In genomic region chr11:35192347-35192746, GRCh38 we compare ENCODE assay signal across 10 cellular contexts. TPM values are rescaled to one million over a fixed set of nuclear protein-coding genes. Genes with fewer than 3 reads are reported as not detected.
A peak's percentile ranks its signal among the peaks of the same experiment; 100 is the strongest.
DNase-seq lines count a peak whose midpoint lies in the region; ATAC-seq and TF ChIP-seq lines count a peak whose summit lies in the region.
"Had no signal": no experiment of that assay in that cellular context is flagged by ENCODE, and none has a peak within 500 bp of the region (broad histone marks: within the 10 kb centered on the region; RNA-seq: fewer than 3 reads in every experiment).

No MANE protein-coding gene starts in this region.

- H3K4me3 ChIP-seq in PC-9: no peak overlapping the region
- H3K4me3 ChIP-seq in lower lobe of right lung: no peak overlapping the region
- H3K4me3 ChIP-seq in testis: no peak overlapping the region

- no peak overlapping the region for H3K27ac Mint-ChIP-seq in activated naive CD4-positive, alpha-beta T cell treated with anti-CD3 and anti-CD28 coated beads, Interleukin-2, amount 10 ng/mL, durations not matched to agents 7 days and 5 days

- H3K27me3 ChIP-seq in PC-9 (ENCODE audit: insufficient read depth, low read depth): no peaks in the 10 kb centered on the region
- no peaks in the 10 kb centered on the region for H3K27me3 ChIP-seq in lower lobe of right lung (ENCODE audit: low read depth)
- no peaks in the 10 kb centered on the region for H3K27me3 ChIP-seq in testis

- peaks cover 13% of the 10 kb centered on the region; the same call in 1 of the 2 replicates for H4K20me1 ChIP-seq in PC-9 (ENCODE audit: insufficient read depth)

- CTCF ChIA-PET in PC-9 (lab: Charles Lee): no interaction called here
- CTCF ChIA-PET in activated naive CD4-positive, alpha-beta T cell treated with anti-CD3 and anti-CD28 coated beads, Interleukin-2, amount 10 ng/mL, durations not matched to agents 7 days and 5 days (lab: Charles Lee): no interaction called here

- ATAC-seq in lower lobe of right lung (peak; percentile 92 to 93), GM19395 (IDR thresholded peaks at IDR 0.05; ENCODE audit: unreplicated experiment) (no peak)

- TF ChIP-seq CTCF in PC-9 (conservative IDR thresholded peaks at IDR 0.05): no peak
- no peak for TF ChIP-seq CTCF in lower lobe of right lung (IDR thresholded peaks at IDR 0.05)
- no peak for TF ChIP-seq CTCF in testis (IDR thresholded peaks at IDR 0.05)

- H3K4me2 ChIP-seq in PC-9: no peak overlapping the region

- no peaks in the 10 kb centered on the region for H3K9me3 Mint-ChIP-seq in activated naive CD4-positive, alpha-beta T cell treated with anti-CD3 and anti-CD28 coated beads, Interleukin-2, amount 10 ng/mL, durations not matched to agents 7 days and 5 days
- H3K9me3 Mint-ChIP-seq: IgD-negative memory B cell had no signal

- no TSS peak for BruUV-seq in PC-9 (replicated peaks; lab: Mats Ljungman, UMichigan)

- intact Hi-C loops in PC-9 (cut with micrococcal nuclease; ENCODE audit: unreplicated experiment): no loop called here
- intact Hi-C loops in lower lobe of right lung (cut with DNase I): no loop called here
- intact Hi-C loops in testis (cut with DNase I; ENCODE audit: low total_unique reads): no loop called here

- WGBS in testis, 2 donors: 46 to 57% methylated on average over 3 of the region's 3 CpGs

- TF ChIP-seq POLR2A in testis (IDR thresholded peaks at IDR 0.05): no peak

- peaks cover 98% of the 10 kb centered on the region for H3F3A ChIP-seq in PC-9 (ENCODE audit: insufficient read depth, low read depth)

- H3K27ac ChIP-seq in PC-9 (peak overlapping the region; percentile 6; the same call in 1 of the 2 replicates), lower lobe of right lung (peak overlapping the region; percentile 38), testis (no peak overlapping the region)

- H3K4me3 Mint-ChIP-seq in activated naive CD4-positive, alpha-beta T cell treated with anti-CD3 and anti-CD28 coated beads, Interleukin-2, amount 10 ng/mL, durations not matched to agents 7 days and 5 days: no peak overlapping the region
- H3K4me3 Mint-ChIP-seq: IgD-negative memory B cell had no signal

- H3K4me1 Mint-ChIP-seq in activated naive CD4-positive, alpha-beta T cell treated with anti-CD3 and anti-CD28 coated beads, Interleukin-2, amount 10 ng/mL, durations not matched to agents 7 days and 5 days: peaks cover 50% of the 10 kb centered on the region

- H2AFZ ChIP-seq in PC-9: no peak overlapping the region

- peaks cover 91% of the 10 kb centered on the region for H3K79me2 ChIP-seq in PC-9 (ENCODE audit: low read depth)

- H3K27me3 Mint-ChIP-seq in activated naive CD4-positive, alpha-beta T cell treated with anti-CD3 and anti-CD28 coated beads, Interleukin-2, amount 10 ng/mL, durations not matched to agents 7 days and 5 days: no peaks in the 10 kb centered on the region
- H3K27me3 Mint-ChIP-seq: IgD-negative memory B cell had no signal

- H3K36me3 ChIP-seq in PC-9 (ENCODE audit: low read depth): peaks cover 96% of the 10 kb centered on the region
- peaks cover 82% of the 10 kb centered on the region for H3K36me3 ChIP-seq in lower lobe of right lung
- no peaks in the 10 kb centered on the region for H3K36me3 ChIP-seq in testis (ENCODE audit: low read depth, missing control alignments)

- peaks cover 97% of the 10 kb centered on the region for H3K36me3 Mint-ChIP-seq in activated naive CD4-positive, alpha-beta T cell treated with anti-CD3 and anti-CD28 coated beads, Interleukin-2, amount 10 ng/mL, durations not matched to agents 7 days and 5 days

- DNase-seq in PC-9 (no peak), dermis blood vessel endothelial cell (peak; percentile 55), lower lobe of right lung (peak; percentile 82), testis (peak; percentile 19)
- no peak for DNase-seq in activated naive CD4-positive, alpha-beta T cell treated with anti-CD3 and anti-CD28 coated beads, Interleukin-2, amount 10 ng/mL, durations not matched to agents 7 days and 5 days
- no peak for DNase-seq in NK-92 treated with Interleukin-12 subunit alpha and Interleukin-12 subunit beta, amount 100 ng/mL, for 24 hours (lab: John Stamatoyannopoulos, UW)
- DNase-seq: GF-D8, T-helper 9 cell had no signal

- H3K9me3 ChIP-seq in PC-9 (ENCODE audit: insufficient read depth, low read depth) (no peaks in the 10 kb centered on the region), lower lobe of right lung (no peaks in the 10 kb centered on the region), testis (no peaks in the 10 kb centered on the region)

- H3K9me2 ChIP-seq in PC-9 (ENCODE audit: insufficient read depth): no peaks in the 10 kb centered on the region

- POLR2A ChIA-PET in PC-9 (lab: Charles Lee; ENCODE audit: unreplicated experiment): no interaction called here

- H3K4me1 ChIP-seq in PC-9 (replicated peaks; ENCODE audit: insufficient read depth) (no peaks in the 10 kb centered on the region), lower lobe of right lung (peaks cover 51% of the 10 kb centered on the region), testis (peaks cover 5% of the 10 kb centered on the region)

RNA-seq across cellular contexts. Expression of gene CD44, which starts 53.4 kb away (rescaled TPM):
- total RNA-seq in PC-9 (2021): 775 and 872 TPM in 2 replicates
- total RNA-seq in dermis blood vessel endothelial cell: 2.6 and 3.4 TPM in 2 replicates
- 613 TPM for total RNA-seq in lower lobe of right lung
- 10 to 100 TPM in 1 of 2 donors, 1 to 10 TPM in 1; 4.0 to 13.4 TPM for total RNA-seq in testis
- polyA plus RNA-seq in testis (ENCODE audit: insufficient read depth, low read depth, low replicate concordance): 44.5 TPM

Comparison
In these comparisons a context has a peak if more than half of its experiments do, and no peak if none do; other contexts are left out.
1. DNase-seq: peak in dermis blood vessel endothelial cell (single experiment), lower lobe of right lung (single experiment) and testis (single experiment); none in PC-9 (0 of 2), activated naive CD4-positive, alpha-beta T cell treated with anti-CD3 and anti-CD28 coated beads, Interleukin-2, amount 10 ng/mL, durations not matched to agents 7 days and 5 days (single experiment) and NK-92 treated with Interleukin-12 subunit alpha and Interleukin-12 subunit beta, amount 100 ng/mL, for 24 hours (single experiment).
2. H3K27ac ChIP-seq: peak in PC-9 (single experiment) and lower lobe of right lung (single experiment); none in testis (0 of 2).
3. RNA of gene CD44, which starts 53.4 kb away (total RNA-seq): 775 to 872 TPM in PC-9 and 613 TPM in lower lobe of right lung (single experiment); 4.0 to 13.4 TPM in testis and 2.6 to 3.4 TPM in dermis blood vessel endothelial cell; every median in the first group is over 10 times any median in the second.